In the genomic region with DNA sequence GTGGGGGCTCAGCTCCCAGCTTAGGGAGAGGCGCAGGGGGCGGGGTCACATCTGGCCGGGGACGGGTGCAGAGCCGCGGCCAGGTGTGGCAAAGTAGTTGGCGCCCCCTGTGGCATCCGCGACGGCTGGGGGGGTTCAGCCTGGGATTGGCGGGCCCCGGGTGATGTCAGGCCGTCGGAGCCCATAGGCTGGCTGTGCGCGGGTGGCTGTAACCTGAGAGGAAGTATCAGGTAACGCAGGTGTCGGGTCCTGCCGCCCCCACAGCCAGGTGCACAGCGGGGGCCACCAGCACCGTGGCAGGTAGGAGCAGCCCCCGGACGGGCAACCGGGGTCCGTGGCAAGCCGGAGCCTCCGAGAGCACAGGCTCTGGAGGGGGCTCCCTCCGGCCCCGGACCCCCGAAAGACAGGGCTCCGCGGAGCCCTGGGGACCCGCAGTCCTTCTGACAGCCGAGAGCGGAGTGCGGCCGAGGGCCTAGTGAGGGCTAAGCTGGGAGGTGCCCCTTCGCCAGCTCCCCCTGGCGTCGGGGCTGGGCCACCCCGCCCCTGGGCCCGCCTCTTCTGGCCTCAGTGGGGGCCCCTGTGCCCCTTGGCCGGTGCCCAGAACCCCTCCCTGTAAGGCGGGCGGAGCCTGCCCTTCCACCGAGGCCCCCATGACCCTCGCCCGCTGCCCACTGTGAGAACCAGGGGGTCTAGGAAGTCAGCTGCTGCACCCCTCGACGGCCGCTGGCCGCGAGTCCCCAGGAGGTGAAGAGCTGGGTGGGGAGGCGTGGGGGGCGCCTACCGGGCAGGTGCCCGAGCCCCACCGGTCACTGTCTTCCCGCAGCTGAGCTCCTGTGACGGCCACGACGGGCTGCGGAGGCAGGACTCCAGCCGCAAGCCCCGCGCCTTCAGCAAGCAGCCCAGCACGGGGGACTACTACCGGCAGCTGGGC, we compare ENCODE assay signal across 1 cellular context.
A peak's percentile ranks its signal among the peaks of the same experiment; 100 is the strongest.
TF ChIP-seq lines count a peak whose summit lies in the region.

No MANE protein-coding gene starts in this region.

TF ChIP-seq in HCT116, 20 proteins besides CTCF, POLR2A, EP300 and RAD21 (continued from another document):
- TF ChIP-seq EZH2phosphoT487 (IDR thresholded peaks at IDR 0.05; ENCODE audit: borderline replicate concordance) (no peak), JUND (IDR thresholded peaks at IDR 0.05) (no peak), EGR1 (IDR thresholded peaks at IDR 0.05; ENCODE audit: low read depth) (no peak), EZH2 (IDR thresholded peaks at IDR 0.05) (no peak), SP1 (IDR thresholded peaks at IDR 0.05; ENCODE audit: low read depth) (no peak), TCF7L2 (IDR thresholded peaks at IDR 0.05; ENCODE audit: borderline replicate concordance, extremely low read depth, insufficient read depth, insufficient read length) (peak; percentile 54), YY1 (IDR thresholded peaks at IDR 0.05; ENCODE audit: extremely low read depth, insufficient replicate concordance, low read depth, low read length) (no peak), POLR2AphosphoS5 (IDR thresholded peaks at IDR 0.05; ENCODE audit: low read depth, low read length) (peak; percentile 56), ELF1 (IDR thresholded peaks at IDR 0.05; ENCODE audit: borderline replicate concordance, low read depth) (no peak), ATF3 (IDR thresholded peaks at IDR 0.05) (no peak), FOSL1 (IDR thresholded peaks at IDR 0.05; ENCODE audit: low read depth) (no peak), SRF (IDR thresholded peaks at IDR 0.05; ENCODE audit: low read depth) (no peak), ZNF274 (IDR thresholded peaks at IDR 0.05; ENCODE audit: low read depth, low read length) (no peak), CEBPB (IDR thresholded peaks at IDR 0.05; ENCODE audit: low read depth) (no peak), SIN3A (IDR thresholded peaks at IDR 0.05; ENCODE audit: low read depth) (no peak), ZFX (IDR thresholded peaks at IDR 0.05) (0 out of 2 replicates have a peak, but pooled peaks have one; percentile 37), MAX (IDR thresholded peaks at IDR 0.05) (no peak)
- TF ChIP-seq, protein P1, sequence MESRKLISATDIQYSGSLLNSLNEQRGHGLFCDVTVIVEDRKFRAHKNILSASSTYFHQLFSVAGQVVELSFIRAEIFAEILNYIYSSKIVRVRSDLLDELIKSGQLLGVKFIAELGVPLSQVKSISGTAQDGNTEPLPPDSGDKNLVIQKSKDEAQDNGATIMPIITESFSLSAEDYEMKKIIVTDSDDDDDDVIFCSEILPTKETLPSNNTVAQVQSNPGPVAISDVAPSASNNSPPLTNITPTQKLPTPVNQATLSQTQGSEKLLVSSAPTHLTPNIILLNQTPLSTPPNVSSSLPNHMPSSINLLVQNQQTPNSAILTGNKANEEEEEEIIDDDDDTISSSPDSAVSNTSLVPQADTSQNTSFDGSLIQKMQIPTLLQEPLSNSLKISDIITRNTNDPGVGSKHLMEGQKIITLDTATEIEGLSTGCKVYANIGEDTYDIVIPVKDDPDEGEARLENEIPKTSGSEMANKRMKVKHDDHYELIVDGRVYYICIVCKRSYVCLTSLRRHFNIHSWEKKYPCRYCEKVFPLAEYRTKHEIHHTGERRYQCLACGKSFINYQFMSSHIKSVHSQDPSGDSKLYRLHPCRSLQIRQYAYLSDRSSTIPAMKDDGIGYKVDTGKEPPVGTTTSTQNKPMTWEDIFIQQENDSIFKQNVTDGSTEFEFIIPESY (IDR thresholded peaks at IDR 0.05; ENCODE audit: extremely low read depth, insufficient replicate concordance, low read length): peak; percentile 74
